Comparison of ENCODE assay signal across 8 cellular contexts in the genomic region with DNA sequence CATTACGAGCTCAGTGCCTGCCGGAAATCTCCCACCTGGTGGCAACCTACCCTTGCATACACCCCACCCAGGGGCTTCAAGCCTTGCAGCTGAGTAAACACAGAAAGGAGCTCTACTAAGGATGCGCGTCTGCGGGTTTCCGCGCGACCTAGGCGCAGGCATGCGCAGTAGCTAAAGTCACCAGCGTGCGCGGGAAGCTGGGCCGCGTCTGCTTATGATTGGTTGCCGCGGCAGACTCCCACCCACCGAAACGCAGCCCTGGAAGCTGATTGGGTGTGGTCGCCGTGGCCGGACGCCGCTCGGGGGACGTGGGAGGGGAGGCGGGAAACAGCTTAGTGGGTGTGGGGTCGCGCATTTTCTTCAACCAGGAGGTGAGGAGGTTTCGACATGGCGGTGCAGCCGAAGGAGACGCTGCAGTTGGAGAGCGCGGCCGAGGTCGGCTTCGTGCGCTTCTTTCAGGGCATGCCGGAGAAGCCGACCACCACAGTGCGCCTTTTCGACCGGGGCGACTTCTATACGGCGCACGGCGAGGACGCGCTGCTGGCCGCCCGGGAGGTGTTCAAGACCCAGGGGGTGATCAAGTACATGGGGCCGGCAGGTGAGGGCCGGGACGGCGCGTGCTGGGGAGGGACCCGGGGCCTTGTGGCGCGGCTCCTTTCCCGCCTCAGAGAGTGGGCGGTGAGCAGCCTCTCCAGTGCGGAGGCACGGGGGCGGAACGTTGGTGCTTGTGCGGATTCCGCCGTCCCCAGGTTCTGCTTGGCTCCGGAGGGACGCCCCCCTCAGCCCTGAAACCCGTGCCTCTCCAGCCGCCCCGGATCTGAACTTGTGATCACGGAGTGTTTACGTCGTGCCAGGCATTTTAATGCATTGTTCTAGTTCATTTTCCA. TPM values are rescaled to one million over a fixed set of nuclear protein-coding genes. Genes with fewer than 3 reads are reported as not detected.
DNase-seq lines count a peak whose midpoint lies in the region; ATAC-seq and TF ChIP-seq lines count a peak whose summit lies in the region.

Gene MSH2 (plus strand): TSS at position 352 of the 887 bp plus-strand sequence. CDS start 36 bp downstream, at position 388.

- DNase-seq in AG04450 (ENCODE audit: low read depth, low spot score) (peak; percentile 73), NCI-H2227 treated with DMSO at 0.1 percent for 48 hours (lab: John Stamatoyannopoulos, UW) (peak; percentile 97), WERI-Rb-1 (peak; percentile 99), mammary epithelial cell (peak; percentile 81)

- peak within 1 kb of the TSS; percentile 91 for H2AFZ ChIP-seq in mammary epithelial cell (ENCODE audit: low read depth, low read length)

- WGBS in mammary epithelial cell (ENCODE audit: low coverage, missing lambda C conversion rate) = under 1% methylated on average over 23 of the region's 78 CpGs

- peaks cover 13% of the 10 kb centered on the region for H3K4me1 ChIP-seq in mammary epithelial cell (ENCODE audit: insufficient read depth, low read length)
- peaks cover 11% of the 10 kb centered on the region; the same call in 1 of the 2 replicates for H3K4me1 ChIP-seq in iPS-20b (ENCODE audit: insufficient read depth, low read length)

- H4K20me1 ChIP-seq in mammary epithelial cell (ENCODE audit: insufficient read depth, low read length) = no peaks in the 10 kb centered on the region

- in situ Hi-C loops in mammary epithelial cell (cut with MboI; ENCODE audit: low sequenced_read_pairs in 2 of 2) = no loop called here

- CTCF ChIA-PET in AG04450 (lab: Charles Lee) = interaction anchor here (0.7 to 2.5 kb wide), 5 partner anchors 15 to 364 kb away, joined by 3 to 13 read pairs (median 5); no protein-coding TSS in a partner anchor
- CTCF ChIA-PET in mammary epithelial cell (lab: Charles Lee; ENCODE audit: low non-redundant PET) = interaction anchor here (0.7 to 1.0 kb wide), 2 partner anchors 80 to 704 kb away, joined by 6 to 8 read pairs; no protein-coding TSS in a partner anchor

- H3K4me3 ChIP-seq in AG04450 (ENCODE audit: low read depth, low read length) (peak within 1 kb of the TSS; percentile 80), WERI-Rb-1 (ENCODE audit: low read depth, low read length) (peak within 1 kb of the TSS; percentile 78), mammary epithelial cell (replicated peaks in 1 of 3; ENCODE audit: insufficient read depth in 1 of 3, low read depth in 2 of 3, low read length in 3 of 3) (peak within 1 kb of the TSS; percentile 69 to 97 (median 69)), iPS-20b (ENCODE audit: low read length) (peak within 1 kb of the TSS; percentile 94), skin epidermis (peak within 1 kb of the TSS; percentile 62 to 100 (median 88))

- dilution Hi-C loops in mammary epithelial cell (cut with HindIII; ENCODE audit: low sequenced_read_pairs) = no loop called here

- no peaks in the 10 kb centered on the region for H3K27me3 ChIP-seq in AG04450 (ENCODE audit: control insufficient read depth, insufficient read depth, low read length)
- H3K27me3 ChIP-seq in WERI-Rb-1 (ENCODE audit: insufficient read depth, low read depth, severe bottlenecking) = no peaks in the 10 kb centered on the region
- H3K27me3 ChIP-seq in mammary epithelial cell (ENCODE audit: insufficient read depth, low read length) = no peaks in the 10 kb centered on the region
- no peaks in the 10 kb centered on the region for H3K27me3 ChIP-seq in iPS-20b (ENCODE audit: insufficient read depth, low read length)

- H3K4me2 ChIP-seq in mammary epithelial cell (ENCODE audit: insufficient read depth, low read depth, low read length) = peak within 1 kb of the TSS; percentile 82

- H3K36me3 ChIP-seq in WERI-Rb-1 = peaks cover 40% of the 10 kb centered on the region
- H3K36me3 ChIP-seq in mammary epithelial cell (ENCODE audit: insufficient read depth, low read length) = no peaks in the 10 kb centered on the region
- H3K36me3 ChIP-seq in iPS-20b (ENCODE audit: insufficient read depth, low read depth, low read length) = peaks cover 13% of the 10 kb centered on the region

- H3K9me3 ChIP-seq in AG04450 (ENCODE audit: control insufficient read depth, insufficient read depth, low read length) = no peaks in the 10 kb centered on the region; the same call in 1 of the 2 replicates
- H3K9me3 ChIP-seq in WERI-Rb-1 (ENCODE audit: severe bottlenecking) = no peaks in the 10 kb centered on the region
- no peaks in the 10 kb centered on the region for H3K9me3 ChIP-seq in mammary epithelial cell (replicated peaks; ENCODE audit: insufficient read depth, low read length)
- no peaks in the 10 kb centered on the region for H3K9me3 ChIP-seq in iPS-20b (ENCODE audit: insufficient read depth, low read depth, low read length)

- no peak for TF ChIP-seq CTCF in AG04450 (IDR thresholded peaks at IDR 0.05; ENCODE audit: low read depth, low read length)
- TF ChIP-seq CTCF in WERI-Rb-1 (IDR thresholded peaks at IDR 0.05; ENCODE audit: low read depth, low read length) = peak; percentile 16; the same call in 1 of the 2 replicates
- no peak for TF ChIP-seq CTCF in mammary epithelial cell (conservative IDR thresholded peaks at IDR 0.05 in 1 of 2, IDR thresholded peaks at IDR 0.05 in 1 of 2; ENCODE audit: extremely low read depth in 1 of 2, insufficient read depth in 1 of 2, low read depth in 1 of 2, low read length in 2 of 2)

- ATAC-seq in GM18909 (IDR thresholded peaks at IDR 0.05; ENCODE audit: poor library complexity, unreplicated experiment) (peak; percentile 96), HG03159 (IDR thresholded peaks at IDR 0.05; ENCODE audit: unreplicated experiment) (peak; percentile 90)

- intact Hi-C loops in mammary epithelial cell (cut with micrococcal nuclease) = no loop called here

- H3K79me2 ChIP-seq in mammary epithelial cell (ENCODE audit: insufficient read depth, low read length) = peaks cover 46% of the 10 kb centered on the region

- peak within 1 kb of the TSS; percentile 78 for H3K9ac ChIP-seq in mammary epithelial cell (ENCODE audit: insufficient read depth, low read length)
- H3K9ac ChIP-seq in iPS-20b (ENCODE audit: low read depth, low read length) = peak within 1 kb of the TSS; percentile 94

- POLR2A ChIA-PET in AG04450 (lab: Yijun Ruan, JAX) = interaction anchor here (0.5 to 1.0 kb wide), 4 partner anchors 11 to 380 kb away, joined by 4 to 6 read pairs (median 5); partner anchors contain the start of gene MSH6

- peak within 1 kb of the TSS; percentile 65 for H3K27ac ChIP-seq in AG04450 (ENCODE audit: low read depth, low read length)
- peak within 1 kb of the TSS; percentile 96 for H3K27ac ChIP-seq in WERI-Rb-1
- peak within 1 kb of the TSS; percentile 70 for H3K27ac ChIP-seq in mammary epithelial cell (ENCODE audit: insufficient read depth, low read depth, low read length)
- peak within 1 kb of the TSS; percentile 93 for H3K27ac ChIP-seq in iPS-20b (ENCODE audit: low read length)
- peak within 1 kb of the TSS; percentile 50 to 87 (median 79) for H3K27ac ChIP-seq in skin epidermis

- no TSS peak for BruUV-seq in mammary epithelial cell (replicated peaks; lab: Mats Ljungman, UMichigan)

RNA-seq across cellular contexts. Expression of gene MSH2, which starts in this region (rescaled TPM):
- polyA plus RNA-seq in AG04450 (2011; rRNA removed) (12.6 and 18.4 TPM in 2 replicates), mammary epithelial cell (18.8 TPM)
- polyA minus RNA-seq in AG04450 (2011; rRNA and poly(A)+ RNA removed) = 8.0 and 13.4 TPM in 2 replicates
- total RNA-seq in mammary epithelial cell = 10 to 100 TPM; 14.7 to 21.5 TPM
- polyA minus RNA-seq in mammary epithelial cell = 10.0 TPM

Comparison
In these comparisons a context has a peak if more than half of its experiments do, and no peak if none do; other contexts are left out.
1. Peak in every context shown above with its lines: DNase-seq, ATAC-seq, H3K4me3 ChIP-seq and H3K27ac ChIP-seq.